ENCODE assay signal across 21 cellular contexts in genomic region chr15:99998661-99999101, GRCh38.
DNase-seq lines count a peak whose midpoint lies in the region; ATAC-seq and TF ChIP-seq lines count a peak whose summit lies in the region.
"Had no signal": no experiment of that assay in that cellular context is flagged by ENCODE, and none has a peak within 500 bp of the region (broad histone marks: within the 10 kb centered on the region; RNA-seq: fewer than 3 reads in every experiment).

No MANE protein-coding gene starts in this region.

- no peaks in the 10 kb centered on the region for H3K79me2 ChIP-seq in mammary epithelial cell (ENCODE audit: insufficient read depth, low read length)

- peak overlapping the region; percentile 39 for H3K4me2 ChIP-seq in mammary epithelial cell (ENCODE audit: insufficient read depth, low read depth, low read length)
- H3K4me2 ChIP-seq: smooth muscle cell had no signal

- H3K9me3 ChIP-seq in mammary epithelial cell (replicated peaks; ENCODE audit: insufficient read depth, low read length) (no peaks in the 10 kb centered on the region), upper lobe of right lung (no peaks in the 10 kb centered on the region)
- H3K9me3 ChIP-seq: transverse colon had no signal

- peak overlapping the region; percentile 24 for H2AFZ ChIP-seq in mammary epithelial cell (ENCODE audit: low read depth, low read length)

- 12% methylated on average over 10 of the region's 12 CpGs for WGBS in mammary epithelial cell (ENCODE audit: low coverage, missing lambda C conversion rate)

- no TSS peak for BruUV-seq in mammary epithelial cell (replicated peaks; lab: Mats Ljungman, UMichigan)

- TF ChIP-seq CTCF in mammary epithelial cell (conservative IDR thresholded peaks at IDR 0.05 in 1 of 2, IDR thresholded peaks at IDR 0.05 in 1 of 2; ENCODE audit: extremely low read depth in 1 of 2, insufficient read depth in 1 of 2, low read depth in 1 of 2, low read length in 2 of 2) = no peak
- no peak for TF ChIP-seq CTCF in upper lobe of right lung (IDR thresholded peaks at IDR 0.05)
- no peak for TF ChIP-seq CTCF in omental fat pad (IDR thresholded peaks at IDR 0.05)

- CTCF ChIA-PET in mammary epithelial cell (lab: Charles Lee; ENCODE audit: low non-redundant PET) = no interaction called here

- H3K27me3 ChIP-seq in mammary epithelial cell (ENCODE audit: insufficient read depth, low read length) (no peaks in the 10 kb centered on the region), upper lobe of right lung (no peaks in the 10 kb centered on the region)
- H3K27me3 ChIP-seq: transverse colon had no signal

- no peaks in the 10 kb centered on the region for H4K20me1 ChIP-seq in mammary epithelial cell (ENCODE audit: insufficient read depth, low read length)

- no peak overlapping the region for H3K9ac ChIP-seq in mammary epithelial cell (ENCODE audit: insufficient read depth, low read length)

- DNase-seq in SIG-M5 treated with dmso at 0.1 percent for 504 hours (lab: John Stamatoyannopoulos, UW; ENCODE audit: unreplicated experiment) (peak; percentile 0), SIG-M5 (lab: John Stamatoyannopoulos, UW) (no peak), mammary epithelial cell (peak; percentile 80), kidney tubule cell (ENCODE audit: low spot score) (peak; percentile 60), upper lobe of right lung (peak; percentile 40), omental fat pad (ENCODE audit: low spot score) (no peak), DMS153 treated with DMSO at 0.1 percent for 48 hours (lab: John Stamatoyannopoulos, UW; ENCODE audit: unreplicated experiment) (no peak), NOMO-1 (lab: John Stamatoyannopoulos, UW; ENCODE audit: unreplicated experiment in 2 of 2) (no peak)
- DNase-seq: activated CD4-positive, alpha-beta T cell treated with anti-CD3 and anti-CD28 coated beads for 36 hours; CD8-positive, alpha-beta T cell; DMS53; immature natural killer cell; naive thymus-derived CD8-positive, alpha-beta T cell; NCI-H1105 treated with DMSO at 0.1 percent for 48 hours; NCI-H524; stimulated activated CD4-positive, alpha-beta T cell treated with anti-CD3 and anti-CD28 coated beads, Interleukin-4, amount 100 ng/mL, for 1 hour; SW 1271 had no signal

- dilution Hi-C loops in mammary epithelial cell (cut with HindIII; ENCODE audit: low sequenced_read_pairs) = loop anchor here (5.0 kb wide), 1 partner anchor 49 kb away; no protein-coding TSS in a partner anchor

- in situ Hi-C loops in mammary epithelial cell (cut with MboI; ENCODE audit: low sequenced_read_pairs in 2 of 2) = no loop called here

- ATAC-seq in upper lobe of right lung = no peak
- ATAC-seq in omental fat pad (ENCODE audit: low FRiP score) = no peak
- ATAC-seq: activated CD4-positive, alpha-beta T cell treated with anti-CD3 and anti-CD28 coated beads for 36 hours; activated naive CD4-positive, alpha-beta T cell treated with anti-CD3 and anti-CD28 coated beads, Interleukin-2, amount 50 U/mL, for 72 hours; CD8-positive, alpha-beta T cell; naive thymus-derived CD8-positive, alpha-beta T cell had no signal

- H3K27ac ChIP-seq in mammary epithelial cell (ENCODE audit: insufficient read depth, low read depth, low read length) (no peak overlapping the region), upper lobe of right lung (no peak overlapping the region)
- H3K27ac ChIP-seq: 22Rv1, transverse colon had no signal

- H3K4me3 ChIP-seq in mammary epithelial cell (replicated peaks in 1 of 3; ENCODE audit: insufficient read depth in 1 of 3, low read depth in 2 of 3, low read length in 3 of 3) = no peak overlapping the region
- no peak overlapping the region for H3K4me3 ChIP-seq in upper lobe of right lung
- H3K4me3 ChIP-seq: smooth muscle cell, transverse colon had no signal

- intact Hi-C loops in mammary epithelial cell (cut with micrococcal nuclease) (loop anchor here (2.0 kb wide), 1 partner anchor 44 kb away; no protein-coding TSS in a partner anchor), upper lobe of right lung (cut with DNase I) (no loop called here)

- H3K36me3 ChIP-seq in mammary epithelial cell (ENCODE audit: insufficient read depth, low read length) (no peaks in the 10 kb centered on the region), upper lobe of right lung (no peaks in the 10 kb centered on the region)
- H3K36me3 ChIP-seq: transverse colon had no signal

- H3K4me1 ChIP-seq in mammary epithelial cell (ENCODE audit: insufficient read depth, low read length) (peaks cover 13% of the 10 kb centered on the region), upper lobe of right lung (no peaks in the 10 kb centered on the region)
- H3K4me1 ChIP-seq: transverse colon had no signal

Comparison
In these comparisons a context has a peak if more than half of its experiments do, and no peak if none do; other contexts are left out.
1. DNase-seq: peak in SIG-M5 treated with dmso at 0.1 percent for 504 hours (single experiment), mammary epithelial cell (single experiment), kidney tubule cell (single experiment) and upper lobe of right lung (single experiment); none in SIG-M5 (single experiment), omental fat pad (single experiment), DMS153 treated with DMSO at 0.1 percent for 48 hours (single experiment) and NOMO-1 (0 of 2).